8 cellular contexts compared by ENCODE assay signal in genomic region chr15:77875066-77875721, GRCh38.
DNase-seq lines count a peak whose midpoint lies in the region; TF ChIP-seq lines count a peak whose summit lies in the region.
"Not testable (repeated sequence)": the region's sequence is repeated elsewhere in the genome, so short reads cannot be mapped to it uniquely, and the experiment has no call there.

No MANE protein-coding gene starts in this region.

- TF ChIP-seq EP300 in stomach (IDR thresholded peaks at IDR 0.05), result not testable (repeated sequence)

- in situ Hi-C loops in T47D (cut with HindIII; ENCODE audit: low pct_unique_long_range_greater_than_20kb, low sequenced_read_pairs), result not testable (repeated sequence)

- not testable (repeated sequence) for H3K27me3 ChIP-seq in right atrium auricular region, stomach

- not testable (repeated sequence) for H3K4me3 ChIP-seq in Jurkat, Clone E6-1 (ENCODE audit: low read length); right atrium auricular region; stomach

- intact Hi-C loops in stomach (cut with DNase I; ENCODE audit: low total_unique reads), result not testable (repeated sequence)

- DNase-seq in DMS153 treated with DMSO at 0.1 percent for 48 hours (lab: John Stamatoyannopoulos, UW; ENCODE audit: unreplicated experiment) (peak; percentile 0), NCI-H82 (lab: John Stamatoyannopoulos, UW) (peak; percentile 92), T47D (ENCODE audit: low read depth in 1 of 2, low spot score in 1 of 2) (peak; percentile 26 to 49), non-pigmented ciliary epithelial cell (ENCODE audit: low read depth) (peak; percentile 18), stomach (peak; percentile 50)
- peak; percentile 47 for DNase-seq in Jurkat, Clone E6-1 (ENCODE audit: low read depth, low spot score)
- peak; percentile 9 to 15 for DNase-seq in activated CD4-positive, alpha-beta T cell treated with anti-CD3 and anti-CD28 coated beads for 4 hours
- not testable (repeated sequence) for DNase-seq in right atrium auricular region (ENCODE audit: low spot score)

- H3K9me3 ChIP-seq in right atrium auricular region, stomach: not testable (repeated sequence)

- TF ChIP-seq CTCF in right atrium auricular region (IDR thresholded peaks at IDR 0.05) (peak; percentile 41 to 64), stomach (IDR thresholded peaks at IDR 0.05) (peak in 3 of 7 experiments; percentile 13 to 42 (median 35))

- H3K36me3 ChIP-seq in right atrium auricular region, stomach: not testable (repeated sequence)

- not testable (repeated sequence) for H3K27ac ChIP-seq in right atrium auricular region
- peak overlapping the region in 2 of 5 donors; percentile 59 to 62 for H3K27ac ChIP-seq in stomach

- 43 to 64% (median 55%) methylated on average over 11 to 13 of the region's 13 CpGs for WGBS in stomach, 5 donors

- not testable (repeated sequence) for H3K4me1 ChIP-seq in right atrium auricular region
- peaks cover 0 to 14% (median 7%) of the 10 kb centered on the region in 4 donors for H3K4me1 ChIP-seq in stomach

- not testable (repeated sequence) for TF ChIP-seq POLR2A in stomach (IDR thresholded peaks at IDR 0.05)
